In genomic region chr3:49803464-49804140, GRCh38 we compare ENCODE assay signal across 1 cellular context.
TF ChIP-seq lines count a peak whose summit lies in the region.

No MANE protein-coding gene starts in this region.

TF ChIP-seq in HEK293, 187 proteins besides CTCF, POLR2A, EP300 and RAD21 (continued from another document and continues in another):
- TF ChIP-seq PRDM2 (tag by site-specific recombination; IDR thresholded peaks at IDR 0.05; ENCODE audit: borderline replicate concordance) (no peak), ZBTB1 (tag by site-specific recombination; IDR thresholded peaks at IDR 0.05) (peak; percentile 86), ZNF2 (tag by site-specific recombination; IDR thresholded peaks at IDR 0.05) (no peak), ZNF335 (tag by site-specific recombination; conservative IDR thresholded peaks at IDR 0.05) (peak; percentile 86), ZNF391 (tag by site-specific recombination; IDR thresholded peaks at IDR 0.05; ENCODE audit: borderline replicate concordance, low read depth) (no peak; the same call in 1 of the 2 replicates), SCRT2 (tag by site-specific recombination; IDR thresholded peaks at IDR 0.05) (no peak), SP7 (tag by site-specific recombination; IDR thresholded peaks at IDR 0.05) (peak; percentile 9; the same call in 1 of the 2 replicates), ZNF558 (tag by site-specific recombination; IDR thresholded peaks at IDR 0.05) (no peak), SP2 (tag by site-specific recombination; IDR thresholded peaks at IDR 0.05) (peak; percentile 46), ZNF24 (tag by site-specific recombination; IDR thresholded peaks at IDR 0.05) (no peak), ZNF274 (IDR thresholded peaks at IDR 0.05; ENCODE audit: low read length) (no peak), ZNF274 (tag by site-specific recombination; IDR thresholded peaks at IDR 0.05; ENCODE audit: borderline replicate concordance) (no peak), ZNF449 (tag by site-specific recombination; IDR thresholded peaks at IDR 0.05) (peak; percentile 74), ZNF473 (tag by site-specific recombination; IDR thresholded peaks at IDR 0.05) (no peak), EGR2 (tag by site-specific recombination; IDR thresholded peaks at IDR 0.05; ENCODE audit: low read depth) (no peak), ZNF398 (tag by site-specific recombination; IDR thresholded peaks at IDR 0.05) (peak; percentile 72), HOXA7 (CRISPR knock-in tag; IDR thresholded peaks at IDR 0.05; ENCODE audit: borderline replicate concordance) (no peak), ZNF626 (tag by site-specific recombination; IDR thresholded peaks at IDR 0.05) (no peak), ZNF311 (tag by site-specific recombination; IDR thresholded peaks at IDR 0.05; ENCODE audit: borderline replicate concordance) (no peak), ZNF600 (tag by site-specific recombination; IDR thresholded peaks at IDR 0.05) (peak; percentile 49), ZNF776 (tag by site-specific recombination; IDR thresholded peaks at IDR 0.05; ENCODE audit: borderline replicate concordance) (no peak), ZNF639 (tag by site-specific recombination; IDR thresholded peaks at IDR 0.05) (no peak), TCF7L2 (IDR thresholded peaks at IDR 0.05; ENCODE audit: borderline replicate concordance, low read depth, low read length) (no peak), ZNF394 (tag by site-specific recombination; IDR thresholded peaks at IDR 0.05; ENCODE audit: borderline replicate concordance) (no peak), ZNF423 (tag by site-specific recombination; IDR thresholded peaks at IDR 0.05) (no peak), AEBP2 (tag by site-specific recombination; IDR thresholded peaks at IDR 0.05; ENCODE audit: borderline replicate concordance) (no peak), ZNF548 (tag by site-specific recombination; IDR thresholded peaks at IDR 0.05) (no peak), ZBTB6 (tag by site-specific recombination; IDR thresholded peaks at IDR 0.05) (peak; percentile 64; the same call in 1 of the 2 replicates), ZNF560 (tag by site-specific recombination; IDR thresholded peaks at IDR 0.05; ENCODE audit: borderline replicate concordance) (no peak), ZNF677 (tag by site-specific recombination; IDR thresholded peaks at IDR 0.05) (no peak), ZNF580 (tag by site-specific recombination; IDR thresholded peaks at IDR 0.05) (no peak), ZNF23 (tag by site-specific recombination; IDR thresholded peaks at IDR 0.05; ENCODE audit: borderline replicate concordance) (no peak), YY2 (tag by site-specific recombination; IDR thresholded peaks at IDR 0.05) (no peak), ZNF571 (tag by site-specific recombination; IDR thresholded peaks at IDR 0.05) (no peak), ZNF202 (tag by site-specific recombination; IDR thresholded peaks at IDR 0.05; ENCODE audit: borderline replicate concordance) (no peak), ZBTB20 (tag by site-specific recombination; IDR thresholded peaks at IDR 0.05) (peak; percentile 13; the same call in 1 of the 2 replicates), ZNF416 (tag by site-specific recombination; IDR thresholded peaks at IDR 0.05) (no peak), ZNF530 (tag by site-specific recombination; IDR thresholded peaks at IDR 0.05; ENCODE audit: low read depth) (no peak), ZNF169 (tag by site-specific recombination; IDR thresholded peaks at IDR 0.05) (no peak), KLF8 (tag by site-specific recombination; IDR thresholded peaks at IDR 0.05) (no peak), BCL11B (tag by site-specific recombination; IDR thresholded peaks at IDR 0.05; ENCODE audit: low read depth) (no peak), BCL11A (tag by site-specific recombination; IDR thresholded peaks at IDR 0.05; ENCODE audit: low read depth) (no peak), ZNF362 (tag by site-specific recombination; IDR thresholded peaks at IDR 0.05) (no peak), ZSCAN18 (tag by site-specific recombination; IDR thresholded peaks at IDR 0.05) (no peak), ZNF561 (tag by site-specific recombination; IDR thresholded peaks at IDR 0.05; ENCODE audit: borderline replicate concordance) (no peak), ZNF658 (tag by site-specific recombination; IDR thresholded peaks at IDR 0.05) (no peak), ZNF341 (tag by site-specific recombination; IDR thresholded peaks at IDR 0.05; ENCODE audit: low read depth) (peak; percentile 86), GLIS2 (tag by site-specific recombination; IDR thresholded peaks at IDR 0.05) (no peak; the same call in 1 of the 2 replicates), KLF17 (tag by site-specific recombination; IDR thresholded peaks at IDR 0.05) (no peak)
